ENCODE assay signal across 1 cellular context in the genomic region with DNA sequence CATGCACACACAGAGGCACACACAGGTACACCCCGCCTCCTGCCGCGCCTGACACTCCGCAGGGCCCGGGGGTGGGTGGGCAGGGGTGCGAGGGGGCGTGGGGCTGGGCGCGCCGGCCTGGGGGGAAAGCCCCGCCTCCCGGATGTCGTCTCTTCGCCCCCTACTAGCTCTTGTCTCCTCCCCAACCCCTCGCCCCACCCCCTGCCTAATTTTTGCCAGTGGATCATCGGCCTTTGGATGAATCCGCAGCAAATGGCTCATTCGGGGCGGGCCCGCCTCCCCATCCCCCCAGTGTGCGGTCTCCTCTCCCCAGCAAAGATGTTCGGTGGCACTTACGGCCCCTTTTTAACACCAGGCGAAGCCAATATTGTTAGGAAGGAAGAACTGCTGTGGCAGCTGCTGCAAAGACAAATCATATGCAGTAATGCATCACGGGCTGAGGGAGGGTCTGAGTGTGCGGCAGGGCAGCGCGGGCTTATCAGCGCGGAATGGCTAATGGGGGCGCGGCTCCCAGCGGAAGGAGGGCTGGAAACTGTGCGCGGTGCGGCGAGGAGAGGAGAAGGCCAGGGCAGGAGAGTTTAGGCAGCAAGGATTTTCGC.
TF ChIP-seq lines count a peak whose summit lies in the region.

No MANE protein-coding gene starts in this region.

TF ChIP-seq in GM23338, 12 proteins besides CTCF, POLR2A, EP300 and RAD21 (continued from another document):
- TF ChIP-seq, protein P1, sequence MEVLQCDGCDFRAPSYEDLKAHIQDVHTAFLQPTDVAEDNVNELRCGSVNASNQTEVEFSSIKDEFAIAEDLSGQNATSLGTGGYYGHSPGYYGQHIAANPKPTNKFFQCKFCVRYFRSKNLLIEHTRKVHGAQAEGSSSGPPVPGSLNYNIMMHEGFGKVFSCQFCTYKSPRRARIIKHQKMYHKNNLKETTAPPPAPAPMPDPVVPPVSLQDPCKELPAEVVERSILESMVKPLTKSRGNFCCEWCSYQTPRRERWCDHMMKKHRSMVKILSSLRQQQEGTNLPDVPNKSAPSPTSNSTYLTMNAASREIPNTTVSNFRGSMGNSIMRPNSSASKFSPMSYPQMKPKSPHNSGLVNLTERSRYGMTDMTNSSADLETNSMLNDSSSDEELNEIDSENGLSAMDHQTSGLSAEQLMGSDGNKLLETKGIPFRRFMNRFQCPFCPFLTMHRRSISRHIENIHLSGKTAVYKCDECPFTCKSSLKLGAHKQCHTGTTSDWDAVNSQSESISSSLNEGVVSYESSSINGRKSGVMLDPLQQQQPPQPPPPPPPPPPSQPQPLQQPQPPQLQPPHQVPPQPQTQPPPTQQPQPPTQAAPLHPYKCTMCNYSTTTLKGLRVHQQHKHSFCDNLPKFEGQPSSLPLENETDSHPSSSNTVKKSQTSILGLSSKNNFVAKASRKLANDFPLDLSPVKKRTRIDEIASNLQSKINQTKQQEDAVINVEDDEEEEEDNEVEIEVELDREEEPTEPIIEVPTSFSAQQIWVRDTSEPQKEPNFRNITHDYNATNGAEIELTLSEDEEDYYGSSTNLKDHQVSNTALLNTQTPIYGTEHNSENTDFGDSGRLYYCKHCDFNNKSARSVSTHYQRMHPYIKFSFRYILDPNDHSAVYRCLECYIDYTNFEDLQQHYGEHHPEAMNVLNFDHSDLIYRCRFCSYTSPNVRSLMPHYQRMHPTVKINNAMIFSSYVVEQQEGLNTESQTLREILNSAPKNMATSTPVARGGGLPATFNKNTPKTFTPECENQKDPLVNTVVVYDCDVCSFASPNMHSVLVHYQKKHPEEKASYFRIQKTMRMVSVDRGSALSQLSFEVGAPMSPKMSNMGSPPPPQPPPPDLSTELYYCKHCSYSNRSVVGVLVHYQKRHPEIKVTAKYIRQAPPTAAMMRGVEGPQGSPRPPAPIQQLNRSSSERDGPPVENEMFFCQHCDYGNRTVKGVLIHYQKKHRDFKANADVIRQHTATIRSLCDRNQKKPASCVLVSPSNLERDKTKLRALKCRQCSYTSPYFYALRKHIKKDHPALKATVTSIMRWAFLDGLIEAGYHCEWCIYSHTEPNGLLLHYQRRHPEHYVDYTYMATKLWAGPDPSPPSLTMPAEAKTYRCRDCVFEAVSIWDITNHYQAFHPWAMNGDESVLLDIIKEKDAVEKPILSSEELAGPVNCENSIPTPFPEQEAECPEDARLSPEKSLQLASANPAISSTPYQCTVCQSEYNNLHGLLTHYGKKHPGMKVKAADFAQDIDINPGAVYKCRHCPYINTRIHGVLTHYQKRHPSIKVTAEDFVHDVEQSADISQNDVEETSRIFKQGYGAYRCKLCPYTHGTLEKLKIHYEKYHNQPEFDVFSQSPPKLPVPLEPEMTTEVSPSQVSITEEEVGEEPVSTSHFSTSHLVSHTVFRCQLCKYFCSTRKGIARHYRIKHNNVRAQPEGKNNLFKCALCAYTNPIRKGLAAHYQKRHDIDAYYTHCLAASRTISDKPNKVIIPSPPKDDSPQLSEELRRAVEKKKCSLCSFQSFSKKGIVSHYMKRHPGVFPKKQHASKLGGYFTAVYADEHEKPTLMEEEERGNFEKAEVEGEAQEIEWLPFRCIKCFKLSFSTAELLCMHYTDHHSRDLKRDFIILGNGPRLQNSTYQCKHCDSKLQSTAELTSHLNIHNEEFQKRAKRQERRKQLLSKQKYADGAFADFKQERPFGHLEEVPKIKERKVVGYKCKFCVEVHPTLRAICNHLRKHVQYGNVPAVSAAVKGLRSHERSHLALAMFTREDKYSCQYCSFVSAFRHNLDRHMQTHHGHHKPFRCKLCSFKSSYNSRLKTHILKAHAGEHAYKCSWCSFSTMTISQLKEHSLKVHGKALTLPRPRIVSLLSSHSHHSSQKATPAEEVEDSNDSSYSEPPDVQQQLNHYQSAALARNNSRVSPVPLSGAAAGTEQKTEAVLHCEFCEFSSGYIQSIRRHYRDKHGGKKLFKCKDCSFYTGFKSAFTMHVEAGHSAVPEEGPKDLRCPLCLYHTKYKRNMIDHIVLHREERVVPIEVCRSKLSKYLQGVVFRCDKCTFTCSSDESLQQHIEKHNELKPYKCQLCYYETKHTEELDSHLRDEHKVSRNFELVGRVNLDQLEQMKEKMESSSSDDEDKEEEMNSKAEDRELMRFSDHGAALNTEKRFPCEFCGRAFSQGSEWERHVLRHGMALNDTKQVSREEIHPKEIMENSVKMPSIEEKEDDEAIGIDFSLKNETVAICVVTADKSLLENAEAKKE (CRISPR knock-in tag; IDR thresholded peaks at IDR 0.05), result no peak
- no peak for TF ChIP-seq JUNB (IDR thresholded peaks at IDR 0.05; ENCODE audit: unreplicated experiment)
- TF ChIP-seq REST (IDR thresholded peaks at IDR 0.05; ENCODE audit: unreplicated experiment), result no peak
